In genomic region chr10:30433286-30433778, GRCh38 we compare ENCODE assay signal across 8 cellular contexts. TPM values are rescaled to one million over a fixed set of nuclear protein-coding genes. Genes with fewer than 3 reads are reported as not detected.
DNase-seq lines count a peak whose midpoint lies in the region; ATAC-seq and TF ChIP-seq lines count a peak whose summit lies in the region.

No MANE protein-coding gene starts in this region.

- ATAC-seq in HG02938 (IDR thresholded peaks at IDR 0.05; ENCODE audit: unreplicated experiment), result peak; percentile 27
- peak; percentile 47 to 64 for ATAC-seq in right cardiac atrium

- peak overlapping the region; percentile 96 to 99 (median 98) for H3K27ac ChIP-seq in Peyer's patch
- peak overlapping the region; percentile 94 for H3K27ac ChIP-seq in right cardiac atrium (ENCODE audit: low read length)

- under 1% methylated on average over 38 of the region's 38 CpGs for WGBS in right cardiac atrium

- H3K4me3 ChIP-seq in Peyer's patch (peak overlapping the region; percentile 82 to 95 (median 84)), right cardiac atrium (ENCODE audit: low read length) (peak overlapping the region; percentile 70)

- no peaks in the 10 kb centered on the region for H3K36me3 ChIP-seq in Peyer's patch

- no peak for TF ChIP-seq CTCF in Peyer's patch (IDR thresholded peaks at IDR 0.05)

- peaks cover 0 to 28% (median 2%) of the 10 kb centered on the region in 4 donors for H3K4me1 ChIP-seq in Peyer's patch
- H3K4me1 ChIP-seq in right cardiac atrium (ENCODE audit: control insufficient read depth, insufficient read depth, low read length), result peaks cover 7% of the 10 kb centered on the region

- H3K9me3 ChIP-seq in Peyer's patch, result no peaks in the 10 kb centered on the region
- H3K9me3 ChIP-seq in right cardiac atrium (ENCODE audit: control insufficient read depth, low read length), result no peaks in the 10 kb centered on the region

- intact Hi-C loops in right cardiac atrium (cut with DNase I), result loop anchor here in 1 of 4 donors (5.0 kb wide), 1 partner anchor 104 kb away; no protein-coding TSS in a partner anchor

- DNase-seq in NCI-H748 (lab: John Stamatoyannopoulos, UW; ENCODE audit: unreplicated experiment) (peak; percentile 60), NCI-H748 treated with DMSO at 0.1 percent for 48 hours (lab: John Stamatoyannopoulos, UW) (no peak), Peyer's patch (peak; percentile 69 to 86 (median 85)), amniotic epithelial cell (ENCODE audit: low read depth) (peak; percentile 75), right cardiac atrium (peak; percentile 88 to 95 (median 91)), retina (peak; percentile 91), pons (ENCODE audit: low spot score) (no peak)

- TF ChIP-seq POLR2A in Peyer's patch (IDR thresholded peaks at IDR 0.05), result no peak

- H3K27me3 ChIP-seq in Peyer's patch, result no peaks in the 10 kb centered on the region
- H3K27me3 ChIP-seq in right cardiac atrium (ENCODE audit: control insufficient read depth, insufficient read depth), result no peaks in the 10 kb centered on the region

RNA-seq across cellular contexts. Expression of gene MAP3K8, which starts 0.7 kb away (rescaled TPM):
- total RNA-seq in Peyer's patch (10 to 100 TPM in 3 of 4 donors, 1 to 10 TPM in 1; 3.5 to 19.0 (median 11.5) TPM), right cardiac atrium (10 to 100 TPM in 2 of 4 donors, 1 to 10 TPM in 2; 7.7 to 17.2 (median 9.6) TPM)
- 6.5 TPM for polyA plus RNA-seq in right cardiac atrium

Comparison
In these comparisons a context has a peak if more than half of its experiments do, and no peak if none do; other contexts are left out.
1. DNase-seq: peak in NCI-H748 (single experiment), Peyer's patch (3 of 3), amniotic epithelial cell (single experiment), right cardiac atrium (3 of 3) and retina (single experiment); none in NCI-H748 treated with DMSO at 0.1 percent for 48 hours (single experiment) and pons (single experiment).